ENCODE assay signal across 1 cellular context in the genomic region with DNA sequence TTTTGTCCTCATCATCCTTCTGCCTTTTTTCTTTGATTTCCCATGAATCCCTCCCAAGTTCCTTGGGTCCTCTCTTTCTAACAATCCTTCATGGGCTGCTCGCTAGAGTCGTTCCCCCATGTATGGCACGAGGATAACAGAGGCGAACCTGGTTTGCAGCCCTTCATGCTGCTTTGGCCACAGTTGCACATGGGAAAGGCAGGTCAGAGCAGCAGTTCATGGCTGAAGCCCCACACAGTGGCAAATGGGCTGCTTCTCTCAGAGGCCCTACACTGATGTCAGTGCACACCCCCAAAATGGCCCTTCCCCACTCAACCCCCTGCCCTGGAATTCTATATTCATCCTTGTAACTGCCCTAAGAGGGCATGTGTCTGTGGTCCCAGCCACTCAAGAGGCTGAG.
TF ChIP-seq lines count a peak whose summit lies in the region.

No MANE protein-coding gene starts in this region.

TF ChIP-seq in A549, 52 proteins besides CTCF, POLR2A, EP300 and RAD21 (continued from another document):
- TF ChIP-seq KDM1A (IDR thresholded peaks at IDR 0.05; ENCODE audit: low read depth) (no peak), MAZ (IDR thresholded peaks at IDR 0.05; ENCODE audit: borderline replicate concordance, low read depth, low read length) (no peak), EHMT2 (IDR thresholded peaks at IDR 0.05; ENCODE audit: low read depth) (no peak), FOSL2 (IDR thresholded peaks at IDR 0.05) (no peak), FOSL2 (CRISPR knock-in tag; IDR thresholded peaks at IDR 0.05) (no peak), HOXB13 (CRISPR knock-in tag; IDR thresholded peaks at IDR 0.05; ENCODE audit: low read depth) (no peak), EHF (CRISPR knock-in tag; IDR thresholded peaks at IDR 0.05) (no peak), NPAS2 (CRISPR knock-in tag; IDR thresholded peaks at IDR 0.05; ENCODE audit: borderline replicate concordance) (no peak), HOXB5 (CRISPR knock-in tag; IDR thresholded peaks at IDR 0.05) (no peak), TFCP2L1 (CRISPR knock-in tag; IDR thresholded peaks at IDR 0.05) (no peak)
- TF ChIP-seq, protein P1, sequence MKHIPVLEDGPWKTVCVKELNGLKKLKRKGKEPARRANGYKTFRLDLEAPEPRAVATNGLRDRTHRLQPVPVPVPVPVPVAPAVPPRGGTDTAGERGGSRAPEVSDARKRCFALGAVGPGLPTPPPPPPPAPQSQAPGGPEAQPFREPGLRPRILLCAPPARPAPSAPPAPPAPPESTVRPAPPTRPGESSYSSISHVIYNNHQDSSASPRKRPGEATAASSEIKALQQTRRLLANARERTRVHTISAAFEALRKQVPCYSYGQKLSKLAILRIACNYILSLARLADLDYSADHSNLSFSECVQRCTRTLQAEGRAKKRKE (CRISPR knock-in tag; IDR thresholded peaks at IDR 0.05; ENCODE audit: low read depth), result no peak
- TF ChIP-seq, protein P2, sequence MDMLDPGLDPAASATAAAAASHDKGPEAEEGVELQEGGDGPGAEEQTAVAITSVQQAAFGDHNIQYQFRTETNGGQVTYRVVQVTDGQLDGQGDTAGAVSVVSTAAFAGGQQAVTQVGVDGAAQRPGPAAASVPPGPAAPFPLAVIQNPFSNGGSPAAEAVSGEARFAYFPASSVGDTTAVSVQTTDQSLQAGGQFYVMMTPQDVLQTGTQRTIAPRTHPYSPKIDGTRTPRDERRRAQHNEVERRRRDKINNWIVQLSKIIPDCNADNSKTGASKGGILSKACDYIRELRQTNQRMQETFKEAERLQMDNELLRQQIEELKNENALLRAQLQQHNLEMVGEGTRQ (IDR thresholded peaks at IDR 0.05), result no peak
- TF ChIP-seq, protein P3, sequence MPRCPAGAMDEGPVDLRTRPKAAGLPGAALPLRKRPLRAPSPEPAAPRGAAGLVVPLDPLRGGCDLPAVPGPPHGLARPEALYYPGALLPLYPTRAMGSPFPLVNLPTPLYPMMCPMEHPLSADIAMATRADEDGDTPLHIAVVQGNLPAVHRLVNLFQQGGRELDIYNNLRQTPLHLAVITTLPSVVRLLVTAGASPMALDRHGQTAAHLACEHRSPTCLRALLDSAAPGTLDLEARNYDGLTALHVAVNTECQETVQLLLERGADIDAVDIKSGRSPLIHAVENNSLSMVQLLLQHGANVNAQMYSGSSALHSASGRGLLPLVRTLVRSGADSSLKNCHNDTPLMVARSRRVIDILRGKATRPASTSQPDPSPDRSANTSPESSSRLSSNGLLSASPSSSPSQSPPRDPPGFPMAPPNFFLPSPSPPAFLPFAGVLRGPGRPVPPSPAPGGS (IDR thresholded peaks at IDR 0.05), result no peak
- TF ChIP-seq, protein P4, sequence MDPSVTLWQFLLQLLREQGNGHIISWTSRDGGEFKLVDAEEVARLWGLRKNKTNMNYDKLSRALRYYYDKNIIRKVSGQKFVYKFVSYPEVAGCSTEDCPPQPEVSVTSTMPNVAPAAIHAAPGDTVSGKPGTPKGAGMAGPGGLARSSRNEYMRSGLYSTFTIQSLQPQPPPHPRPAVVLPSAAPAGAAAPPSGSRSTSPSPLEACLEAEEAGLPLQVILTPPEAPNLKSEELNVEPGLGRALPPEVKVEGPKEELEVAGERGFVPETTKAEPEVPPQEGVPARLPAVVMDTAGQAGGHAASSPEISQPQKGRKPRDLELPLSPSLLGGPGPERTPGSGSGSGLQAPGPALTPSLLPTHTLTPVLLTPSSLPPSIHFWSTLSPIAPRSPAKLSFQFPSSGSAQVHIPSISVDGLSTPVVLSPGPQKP (IDR thresholded peaks at IDR 0.05; ENCODE audit: low read depth, low read length), result no peak
